ENCODE assay signal across 24 cellular contexts in genomic region chr22:35317680-35318290, GRCh38.
"Had no signal": no experiment of that assay in that cellular context is flagged by ENCODE, and none has a peak within 500 bp of the region (broad histone marks: within the 10 kb centered on the region; RNA-seq: fewer than 3 reads in every experiment).

No MANE protein-coding gene starts in this region.

- ATAC-seq: activated CD4-positive, alpha-beta T cell treated with anti-CD3 and anti-CD28 coated beads for 36 hours; right lobe of liver; stimulated activated naive B cell treated with anti-CD40 and anti-IgM and Interleukin-4, amounts not matched to agents 10 μg/mL and 1 μg/mL and 100 μg/mL, for 72 hours had no signal

- H3K9me3 Mint-ChIP-seq: activated B cell treated with CpG ODN at 0.5 μM for 24 hours; activated naive CD8-positive, alpha-beta T cell treated with anti-CD3 and anti-CD28 coated beads, Interleukin-2, amount 10 ng/mL, durations not matched to agents 7 days and 5 days; activated T-cell treated with anti-CD3 and anti-CD28 coated beads, Interleukin-2, amount 50 U/mL, for 24 hours; activated T-helper 2 cell treated with anti-CD3 and anti-CD28 coated beads, Interferon-gamma antibody, Interleukin-2, Interleukin-4, amounts not matched to agents 10 μg/mL and 5 μg/mL and 100 μg/mL, durations not matched to agents 14 hours and 24 hours and 36 hours; naive B cell had no signal

- H3K9me3 ChIP-seq: ovary, right lobe of liver, testis had no signal

- H3K27ac Mint-ChIP-seq: activated B cell treated with CpG ODN at 0.5 μM for 24 hours; activated CD4-positive, alpha-beta T cell treated with anti-CD3 and anti-CD28 coated beads for 36 hours; activated naive CD8-positive, alpha-beta T cell treated with anti-CD3 and anti-CD28 coated beads, Interleukin-2, amount 10 ng/mL, durations not matched to agents 7 days and 5 days; activated T-cell treated with anti-CD3 and anti-CD28 coated beads, Interleukin-2, amount 50 U/mL, for 24 hours; activated T-helper 2 cell treated with anti-CD3 and anti-CD28 coated beads, Interferon-gamma antibody, Interleukin-2, Interleukin-4, amounts not matched to agents 10 μg/mL and 5 μg/mL and 100 μg/mL, durations not matched to agents 14 hours and 24 hours and 36 hours; naive B cell; stimulated activated naive B cell treated with anti-CD40 and anti-IgM and Interleukin-4, amounts not matched to agents 10 μg/mL and 1 μg/mL and 100 μg/mL, for 72 hours had no signal

- H3K27ac ChIP-seq: ovary, right lobe of liver, testis had no signal

- H3K27me3 Mint-ChIP-seq: activated B cell treated with CpG ODN at 0.5 μM for 24 hours; activated CD4-positive, alpha-beta T cell treated with anti-CD3 and anti-CD28 coated beads for 36 hours; activated naive CD8-positive, alpha-beta T cell treated with anti-CD3 and anti-CD28 coated beads, Interleukin-2, amount 10 ng/mL, durations not matched to agents 7 days and 5 days; activated T-cell treated with anti-CD3 and anti-CD28 coated beads, Interleukin-2, amount 50 U/mL, for 24 hours; naive B cell; stimulated activated naive B cell treated with anti-CD40 and anti-IgM and Interleukin-4, amounts not matched to agents 10 μg/mL and 1 μg/mL and 100 μg/mL, for 72 hours had no signal

- DNase-seq: activated B cell treated with CpG ODN at 0.5 μM for 24 hours; activated CD4-positive, alpha-beta T cell treated with anti-CD3 and anti-CD28 coated beads for 36 hours; activated CD4-positive, alpha-beta T cell treated with anti-CD3 and anti-CD28 coated beads, Interleukin-2, amount 50 U/mL, for 4 hours; activated CD8-positive, alpha-beta memory T cell treated with anti-CD3 and anti-CD28 coated beads for 24 hours; activated CD8-positive, alpha-beta memory T cell treated with anti-CD3 and anti-CD28 coated beads, Interleukin-2, amount 50 U/mL, for 4 hours; activated naive CD4-positive, alpha-beta T cell; activated T-cell treated with anti-CD3 and anti-CD28 coated beads, Interleukin-2, amount 50 U/mL, for 24 hours; amniotic stem cell; cortex of kidney; naive B cell; right lobe of liver; stimulated activated CD4-positive, alpha-beta T cell treated with anti-CD3 and anti-CD28 coated beads, Interleukin-2, amount 100 ng/mL, for 48 hours; stimulated activated CD8-positive, alpha-beta memory T cell treated with anti-CD3 and anti-CD28 coated beads, Interleukin-4, amount 100 ng/mL, for 48 hours; stimulated activated naive B cell treated with anti-CD40 and anti-IgM and Interleukin-4, amounts not matched to agents 10 μg/mL and 1 μg/mL and 100 μg/mL, for 72 hours; T-helper 9 cell; testis; trophoblast cell had no signal

- H3K36me3 Mint-ChIP-seq: activated naive CD8-positive, alpha-beta T cell treated with anti-CD3 and anti-CD28 coated beads, Interleukin-2, amount 10 ng/mL, durations not matched to agents 7 days and 5 days had no signal

- H3K4me3 Mint-ChIP-seq: activated B cell treated with CpG ODN at 0.5 μM for 24 hours; activated CD4-positive, alpha-beta T cell treated with anti-CD3 and anti-CD28 coated beads for 36 hours; activated naive CD8-positive, alpha-beta T cell treated with anti-CD3 and anti-CD28 coated beads, Interleukin-2, amount 10 ng/mL, durations not matched to agents 7 days and 5 days; activated T-cell treated with anti-CD3 and anti-CD28 coated beads, Interleukin-2, amount 50 U/mL, for 24 hours; naive B cell; stimulated activated naive B cell treated with anti-CD40 and anti-IgM and Interleukin-4, amounts not matched to agents 10 μg/mL and 1 μg/mL and 100 μg/mL, for 72 hours had no signal

- H3K27me3 ChIP-seq: ovary, right lobe of liver, testis had no signal

- FAIRE-seq: endometrium, keratinocyte had no signal

- H3K4me1 ChIP-seq: testis had no signal

- H3K4me3 ChIP-seq: lung, ovary, right lobe of liver, skin epidermis, testis had no signal

- H3K36me3 ChIP-seq: ovary had no signal
